ENCODE assay signal across 1 cellular context in genomic region chr9:130927995-130928900, GRCh38.
TF ChIP-seq lines count a peak whose summit lies in the region.

No MANE protein-coding gene starts in this region.

TF ChIP-seq in GM12878, 131 proteins besides CTCF, POLR2A, EP300 and RAD21 (continued from another document and continues in another):
- TF ChIP-seq E2F8 (IDR thresholded peaks at IDR 0.05; ENCODE audit: low read depth, partially characterized antibody): no peak
- TF ChIP-seq MTA2 (IDR thresholded peaks at IDR 0.05; ENCODE audit: low read depth): peak; percentile 77
- peak; percentile 84 to 85; a peak in 3 of 4 replicates for TF ChIP-seq BHLHE40 (IDR thresholded peaks at IDR 0.05; ENCODE audit: borderline replicate concordance in 1 of 2, low read depth in 2 of 2, low read length in 1 of 2)
- no peak for TF ChIP-seq CHD1 (IDR thresholded peaks at IDR 0.05; ENCODE audit: low read depth, low read length)
- no peak for TF ChIP-seq STAT1 (conservative IDR thresholded peaks at IDR 0.05)
- peak; percentile 61 for TF ChIP-seq CREM (IDR thresholded peaks at IDR 0.05; ENCODE audit: low read depth)
- TF ChIP-seq MYB (IDR thresholded peaks at IDR 0.05; ENCODE audit: borderline replicate concordance, low read depth, low read length): no peak
- TF ChIP-seq HDAC2 (IDR thresholded peaks at IDR 0.05): no peak
- TF ChIP-seq HSF1 (IDR thresholded peaks at IDR 0.05; ENCODE audit: low read depth, low read length): no peak
- TF ChIP-seq BCLAF1 (IDR thresholded peaks at IDR 0.05): no peak
- TF ChIP-seq USF2 (IDR thresholded peaks at IDR 0.05; ENCODE audit: borderline replicate concordance, low read depth, low read length): no peak
- no peak for TF ChIP-seq SMC3 (IDR thresholded peaks at IDR 0.05; ENCODE audit: borderline replicate concordance, low read length)
- TF ChIP-seq SKIL (IDR thresholded peaks at IDR 0.05; ENCODE audit: low read depth, poor library complexity, severe bottlenecking): peak; percentile 80
- TF ChIP-seq PAX5 (IDR thresholded peaks at IDR 0.05; ENCODE audit: borderline replicate concordance, low read depth, low read length): peak; percentile 86
- 0 out of 2 replicates have a peak, but pooled peaks have one; percentile 60 for TF ChIP-seq NBN (IDR thresholded peaks at IDR 0.05)
- 0 out of 2 replicates have a peak, but pooled peaks have one; percentile 30 for TF ChIP-seq CBFB (IDR thresholded peaks at IDR 0.05; ENCODE audit: low read depth)
- peak; percentile 79 for TF ChIP-seq JUND (IDR thresholded peaks at IDR 0.05; ENCODE audit: low read depth, low read length)
- TF ChIP-seq MEF2B (IDR thresholded peaks at IDR 0.05; ENCODE audit: partially characterized antibody, poor library complexity, severe bottlenecking): peak; percentile 87
- TF ChIP-seq CBX3 (IDR thresholded peaks at IDR 0.05; ENCODE audit: borderline replicate concordance, low read depth): no peak
- TF ChIP-seq IKZF1 (conservative IDR thresholded peaks at IDR 0.05): peak; percentile 94
- TF ChIP-seq RAD51 (IDR thresholded peaks at IDR 0.05): peak; percentile 46; the same call in 1 of the 2 replicates
- peak; percentile 16; the same call in 1 of the 2 replicates for TF ChIP-seq SMARCA5 (IDR thresholded peaks at IDR 0.05)
- no peak for TF ChIP-seq TCF7 (IDR thresholded peaks at IDR 0.05; ENCODE audit: borderline replicate concordance)
- peak; percentile 84 for TF ChIP-seq RUNX3 (IDR thresholded peaks at IDR 0.05; ENCODE audit: low read length)
- peak; percentile 54 for TF ChIP-seq ATF7 (IDR thresholded peaks at IDR 0.05; ENCODE audit: low read depth)
- peak; percentile 29; the same call in 1 of the 2 replicates for TF ChIP-seq NKRF (conservative IDR thresholded peaks at IDR 0.05)
- no peak for TF ChIP-seq POU2F2 (IDR thresholded peaks at IDR 0.05; ENCODE audit: borderline replicate concordance, low read depth, low read length)
- TF ChIP-seq SP1 (IDR thresholded peaks at IDR 0.05; ENCODE audit: low read depth, low read length): no peak
- TF ChIP-seq ZBTB40 (IDR thresholded peaks at IDR 0.05; ENCODE audit: borderline replicate concordance): no peak
- peak; percentile 94 for TF ChIP-seq EED (IDR thresholded peaks at IDR 0.05; ENCODE audit: low read depth)
- TF ChIP-seq SUZ12 (IDR thresholded peaks at IDR 0.05; ENCODE audit: unreplicated experiment): no peak
- TF ChIP-seq ZNF592 (IDR thresholded peaks at IDR 0.05): no peak
- no peak for TF ChIP-seq MAX (IDR thresholded peaks at IDR 0.05; ENCODE audit: low read depth, low read length)
- TF ChIP-seq ZBED1 (IDR thresholded peaks at IDR 0.05; ENCODE audit: borderline replicate concordance): no peak
- TF ChIP-seq RBBP5 (conservative IDR thresholded peaks at IDR 0.05): no peak
